Comparison of ENCODE assay signal across 2 cellular contexts in the genomic region with DNA sequence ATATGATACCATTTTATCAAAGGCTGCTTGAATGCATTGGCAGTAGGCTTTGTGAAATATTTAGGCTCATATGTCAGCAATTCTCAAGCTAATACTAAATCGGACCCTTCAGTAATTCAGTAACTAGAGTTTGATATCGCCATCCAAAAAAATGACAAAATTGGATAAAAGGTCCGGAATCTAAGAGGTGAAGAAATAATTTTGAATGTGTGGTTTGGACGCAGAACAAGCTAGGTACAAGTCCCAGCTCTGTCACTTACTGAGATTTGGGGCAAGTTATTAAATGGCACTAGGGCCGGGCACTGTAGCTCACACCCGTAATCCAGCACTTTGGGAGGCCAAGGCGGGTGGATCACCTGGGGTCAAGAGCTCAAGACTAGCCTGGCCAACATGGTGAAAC.
TF ChIP-seq lines count a peak whose summit lies in the region.

No MANE protein-coding gene starts in this region.

TF ChIP-seq in SK-N-SH, 30 proteins besides CTCF, POLR2A, EP300 and RAD21 (continued from another document):
- TF ChIP-seq, protein P1, sequence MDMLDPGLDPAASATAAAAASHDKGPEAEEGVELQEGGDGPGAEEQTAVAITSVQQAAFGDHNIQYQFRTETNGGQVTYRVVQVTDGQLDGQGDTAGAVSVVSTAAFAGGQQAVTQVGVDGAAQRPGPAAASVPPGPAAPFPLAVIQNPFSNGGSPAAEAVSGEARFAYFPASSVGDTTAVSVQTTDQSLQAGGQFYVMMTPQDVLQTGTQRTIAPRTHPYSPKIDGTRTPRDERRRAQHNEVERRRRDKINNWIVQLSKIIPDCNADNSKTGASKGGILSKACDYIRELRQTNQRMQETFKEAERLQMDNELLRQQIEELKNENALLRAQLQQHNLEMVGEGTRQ (IDR thresholded peaks at IDR 0.05; ENCODE audit: borderline replicate concordance, low read depth, low read length), result no peak
- no peak for TF ChIP-seq ELF1 (IDR thresholded peaks at IDR 0.05)
- no peak for TF ChIP-seq CHD2 (IDR thresholded peaks at IDR 0.05; ENCODE audit: low read length, partially characterized antibody)
- no peak for TF ChIP-seq POLR2AphosphoS5 (IDR thresholded peaks at IDR 0.05; ENCODE audit: low read depth, low read length)
- TF ChIP-seq RXRA (IDR thresholded peaks at IDR 0.05; ENCODE audit: borderline replicate concordance, low read depth), result no peak
- TF ChIP-seq, protein P2, sequence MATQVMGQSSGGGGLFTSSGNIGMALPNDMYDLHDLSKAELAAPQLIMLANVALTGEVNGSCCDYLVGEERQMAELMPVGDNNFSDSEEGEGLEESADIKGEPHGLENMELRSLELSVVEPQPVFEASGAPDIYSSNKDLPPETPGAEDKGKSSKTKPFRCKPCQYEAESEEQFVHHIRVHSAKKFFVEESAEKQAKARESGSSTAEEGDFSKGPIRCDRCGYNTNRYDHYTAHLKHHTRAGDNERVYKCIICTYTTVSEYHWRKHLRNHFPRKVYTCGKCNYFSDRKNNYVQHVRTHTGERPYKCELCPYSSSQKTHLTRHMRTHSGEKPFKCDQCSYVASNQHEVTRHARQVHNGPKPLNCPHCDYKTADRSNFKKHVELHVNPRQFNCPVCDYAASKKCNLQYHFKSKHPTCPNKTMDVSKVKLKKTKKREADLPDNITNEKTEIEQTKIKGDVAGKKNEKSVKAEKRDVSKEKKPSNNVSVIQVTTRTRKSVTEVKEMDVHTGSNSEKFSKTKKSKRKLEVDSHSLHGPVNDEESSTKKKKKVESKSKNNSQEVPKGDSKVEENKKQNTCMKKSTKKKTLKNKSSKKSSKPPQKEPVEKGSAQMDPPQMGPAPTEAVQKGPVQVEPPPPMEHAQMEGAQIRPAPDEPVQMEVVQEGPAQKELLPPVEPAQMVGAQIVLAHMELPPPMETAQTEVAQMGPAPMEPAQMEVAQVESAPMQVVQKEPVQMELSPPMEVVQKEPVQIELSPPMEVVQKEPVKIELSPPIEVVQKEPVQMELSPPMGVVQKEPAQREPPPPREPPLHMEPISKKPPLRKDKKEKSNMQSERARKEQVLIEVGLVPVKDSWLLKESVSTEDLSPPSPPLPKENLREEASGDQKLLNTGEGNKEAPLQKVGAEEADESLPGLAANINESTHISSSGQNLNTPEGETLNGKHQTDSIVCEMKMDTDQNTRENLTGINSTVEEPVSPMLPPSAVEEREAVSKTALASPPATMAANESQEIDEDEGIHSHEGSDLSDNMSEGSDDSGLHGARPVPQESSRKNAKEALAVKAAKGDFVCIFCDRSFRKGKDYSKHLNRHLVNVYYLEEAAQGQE (IDR thresholded peaks at IDR 0.05; ENCODE audit: low read depth, low read length), result no peak
- TF ChIP-seq NFIC (IDR thresholded peaks at IDR 0.05; ENCODE audit: borderline replicate concordance), result no peak
- TF ChIP-seq TAF1 (IDR thresholded peaks at IDR 0.05; ENCODE audit: borderline replicate concordance, low read depth, low read length), result no peak

TF ChIP-seq in SK-N-SH treated with all-trans-retinoic acid at 6 μM for 48 hours, 23 proteins besides CTCF, POLR2A, EP300 and RAD21 (continued from another document):
- TF ChIP-seq POU6F1 (CRISPR knock-in tag; IDR thresholded peaks at IDR 0.05; ENCODE audit: borderline replicate concordance, low read depth) (no peak), ZFP3 (CRISPR knock-in tag; IDR thresholded peaks at IDR 0.05) (no peak), ESRRG (CRISPR knock-in tag; IDR thresholded peaks at IDR 0.05) (no peak), CSDC2 (CRISPR knock-in tag; IDR thresholded peaks at IDR 0.05) (no peak), GLIS3 (CRISPR knock-in tag; IDR thresholded peaks at IDR 0.05) (no peak), CREB5 (CRISPR knock-in tag; IDR thresholded peaks at IDR 0.05; ENCODE audit: low read depth) (no peak)
